Comparison of ENCODE assay signal across 8 cellular contexts in the genomic region with DNA sequence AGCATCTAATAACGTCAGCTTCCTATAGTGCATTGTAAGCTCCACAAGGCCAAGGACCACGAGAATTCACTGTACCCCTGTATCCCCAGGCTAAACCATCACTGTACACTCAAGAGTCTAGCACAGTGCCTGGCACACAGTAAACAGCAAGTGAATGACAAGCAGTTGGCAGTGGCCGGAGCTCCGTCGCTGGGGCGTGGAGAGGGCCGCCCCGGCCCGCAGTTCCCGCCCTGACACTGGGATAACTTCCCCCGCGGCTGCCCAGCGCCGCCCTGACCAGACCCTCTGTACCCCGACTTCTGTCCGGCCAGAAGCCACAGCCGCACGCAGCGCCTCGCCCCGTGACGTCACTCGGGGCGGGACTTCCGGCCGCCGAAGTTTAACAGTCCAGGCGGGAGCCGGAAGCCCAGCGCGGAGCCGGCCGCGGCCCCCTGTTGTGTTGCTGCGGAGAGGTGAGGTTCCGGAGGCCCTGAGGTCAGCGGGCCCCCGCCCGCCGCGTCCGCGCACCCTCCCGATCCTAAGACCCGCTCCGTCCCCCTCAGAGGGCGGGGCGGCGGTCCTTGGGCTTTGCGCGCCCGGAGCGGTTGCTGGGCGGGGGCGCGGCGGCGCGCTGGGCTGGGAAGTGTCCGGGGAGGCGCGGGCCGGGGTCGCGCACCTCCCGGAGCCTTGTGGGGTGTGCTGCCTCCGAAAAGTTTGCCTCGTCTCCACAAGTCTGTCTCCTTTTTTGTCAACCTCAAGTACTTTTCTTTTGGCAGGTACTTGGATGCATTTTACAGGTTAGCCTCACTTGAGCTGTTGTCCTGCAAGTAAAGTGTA. TPM values are rescaled to one million over a fixed set of nuclear protein-coding genes. Genes with fewer than 3 reads are reported as not detected.
DNase-seq lines count a peak whose midpoint lies in the region; ATAC-seq and TF ChIP-seq lines count a peak whose summit lies in the region.

A gene with protein sequence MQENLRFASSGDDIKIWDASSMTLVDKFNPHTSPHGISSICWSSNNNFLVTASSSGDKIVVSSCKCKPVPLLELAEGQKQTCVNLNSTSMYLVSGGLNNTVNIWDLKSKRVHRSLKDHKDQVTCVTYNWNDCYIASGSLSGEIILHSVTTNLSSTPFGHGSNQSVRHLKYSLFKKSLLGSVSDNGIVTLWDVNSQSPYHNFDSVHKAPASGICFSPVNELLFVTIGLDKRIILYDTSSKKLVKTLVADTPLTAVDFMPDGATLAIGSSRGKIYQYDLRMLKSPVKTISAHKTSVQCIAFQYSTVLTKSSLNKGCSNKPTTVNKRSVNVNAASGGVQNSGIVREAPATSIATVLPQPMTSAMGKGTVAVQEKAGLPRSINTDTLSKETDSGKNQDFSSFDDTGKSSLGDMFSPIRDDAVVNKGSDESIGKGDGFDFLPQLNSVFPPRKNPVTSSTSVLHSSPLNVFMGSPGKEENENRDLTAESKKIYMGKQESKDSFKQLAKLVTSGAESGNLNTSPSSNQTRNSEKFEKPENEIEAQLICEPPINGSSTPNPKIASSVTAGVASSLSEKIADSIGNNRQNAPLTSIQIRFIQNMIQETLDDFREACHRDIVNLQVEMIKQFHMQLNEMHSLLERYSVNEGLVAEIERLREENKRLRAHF (plus strand): TSS at position 409 of the 816 bp plus-strand sequence. CDS start 2,503 bp downstream, outside the sequence.

- ATAC-seq in HG02943 (IDR thresholded peaks at IDR 0.05; ENCODE audit: low read depth, unreplicated experiment), result peak; percentile 88
- ATAC-seq in gastrocnemius medialis, result peak; percentile 89 to 90

- H3K4me3 Mint-ChIP-seq in brain, result peak within 1 kb of the TSS; percentile 96 to 99 (median 97)

- intact Hi-C loops in gastrocnemius medialis (cut with DNase I; ENCODE audit: low total_unique reads), result loop anchor here (10.0 kb wide), 1 partner anchor 502 kb away; a partner anchor contains a TSS

- no CpG with 5 or more reads among the region's 68 CpGs for WGBS in iPS DF 6.9 (ENCODE audit: insufficient coverage, insufficient read length)

- H3K27me3 Mint-ChIP-seq in brain, result peaks cover 18% of the 10 kb centered on the region

- peaks cover 46% of the 10 kb centered on the region for H3K4me1 Mint-ChIP-seq in brain

- TF ChIP-seq CTCF in brain (conservative IDR thresholded peaks at IDR 0.05), result no peak
- no peak for TF ChIP-seq CTCF in gastrocnemius medialis (IDR thresholded peaks at IDR 0.05 in 4 of 5, conservative IDR thresholded peaks at IDR 0.05 in 1 of 5)

- H3K9me3 Mint-ChIP-seq in brain, result no peaks in the 10 kb centered on the region

- no peaks in the 10 kb centered on the region for H3K36me3 ChIP-seq in iPS DF 6.9 (ENCODE audit: control insufficient read depth, insufficient read depth, low read length)
- H3K36me3 ChIP-seq in gastrocnemius medialis, result no peaks in the 10 kb centered on the region

- no peaks in the 10 kb centered on the region for H3K4me1 ChIP-seq in iPS DF 6.9 (ENCODE audit: control insufficient read depth, insufficient read depth, low read length)
- peaks cover 26 to 27% of the 10 kb centered on the region in 2 donors for H3K4me1 ChIP-seq in gastrocnemius medialis

- H3K9me3 ChIP-seq in iPS DF 6.9 (ENCODE audit: control insufficient read depth, insufficient read depth, low read length), result no peaks in the 10 kb centered on the region
- no peaks in the 10 kb centered on the region for H3K9me3 ChIP-seq in gastrocnemius medialis

- in situ Hi-C loops in gastrocnemius medialis (cut with MboI; ENCODE audit: low sequenced_read_pairs in 4 of 4), result no loop called here

- H3K27me3 ChIP-seq in iPS DF 6.9 (ENCODE audit: control insufficient read depth, insufficient read depth, low read length) (no peaks in the 10 kb centered on the region), gastrocnemius medialis (no peaks in the 10 kb centered on the region)

- no peak within 1 kb of the TSS for H3K27ac ChIP-seq in iPS DF 6.9 (ENCODE audit: low read length)
- H3K27ac ChIP-seq in gastrocnemius medialis, result peak within 1 kb of the TSS; percentile 85 to 92 (median 87)

- peak; percentile 73 for DNase-seq in NK-92 treated with Interleukin-12 subunit alpha and Interleukin-12 subunit beta, amount 100 ng/mL, for 24 hours (lab: John Stamatoyannopoulos, UW)
- DNase-seq in NK-92 (lab: John Stamatoyannopoulos, UW; ENCODE audit: unreplicated experiment), result no peak
- DNase-seq in NCI-H2029 (lab: John Stamatoyannopoulos, UW), result peak; percentile 54
- DNase-seq in UCSD-AML1 (lab: John Stamatoyannopoulos, UW; ENCODE audit: unreplicated experiment), result peak; percentile 90
- DNase-seq in iPS DF 6.9 (ENCODE audit: low read depth, low spot score), result peak; percentile 72
- peak; percentile 50 to 68 for DNase-seq in gastrocnemius medialis

- H3K4me3 ChIP-seq in iPS DF 6.9 (ENCODE audit: low read length) (peak within 1 kb of the TSS; percentile 63; the same call in 1 of the 2 replicates), gastrocnemius medialis (peak within 1 kb of the TSS; percentile 92 to 96 (median 94))

- H3K36me3 Mint-ChIP-seq in brain, result no peaks in the 10 kb centered on the region

- H3K27ac Mint-ChIP-seq in brain, result peak within 1 kb of the TSS; percentile 95 to 97 (median 96)

- peak; percentile 66 to 72 for TF ChIP-seq POLR2A in gastrocnemius medialis (IDR thresholded peaks at IDR 0.05)

RNA-seq across cellular contexts. Expression of the gene that starts here (rescaled TPM):
- polyA plus RNA-seq in brain (ENCODE audit: insufficient read depth, low read depth, low replicate concordance), result 6.6 TPM
- total RNA-seq in gastrocnemius medialis, result 10 to 100 TPM; 15.1 to 29.4 (median 22.1) TPM
